Comparison of ENCODE assay signal across 1 cellular context in the genomic region with DNA sequence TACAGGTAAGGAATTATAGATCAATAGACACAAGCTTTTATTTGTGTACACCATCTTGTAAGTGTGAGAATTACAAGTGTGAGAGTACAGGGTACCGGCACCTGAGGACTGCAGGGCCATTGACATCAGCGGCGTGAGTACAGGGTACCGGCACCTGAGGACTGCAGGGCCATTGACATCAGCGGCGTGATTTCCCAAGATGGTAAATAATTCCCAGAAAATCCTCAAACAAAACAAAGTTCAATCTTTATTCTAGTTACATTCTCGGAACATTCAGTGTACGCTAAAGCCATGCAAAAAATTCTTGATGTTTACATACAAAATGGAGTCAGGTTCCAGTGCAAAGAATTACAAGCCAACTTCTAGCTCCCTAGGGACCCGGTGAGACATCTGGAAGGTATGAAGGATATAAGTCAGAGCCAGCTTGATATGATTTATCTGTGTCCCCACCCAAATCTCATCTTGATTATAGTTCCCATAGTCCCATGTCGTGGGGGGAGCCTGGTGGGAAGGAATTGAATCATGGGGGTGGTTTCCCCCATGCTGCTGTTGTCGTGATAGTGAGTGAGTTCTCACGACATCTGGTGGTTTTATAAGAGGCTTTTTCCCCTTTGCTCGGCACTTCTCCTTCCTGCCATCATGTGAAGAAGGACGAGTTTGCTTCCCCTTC.
TF ChIP-seq lines count a peak whose summit lies in the region.

No MANE protein-coding gene starts in this region.

TF ChIP-seq in HepG2, 621 proteins besides CTCF, POLR2A, EP300 and RAD21 (continued from another document and continues in another):
- peak; percentile 45; the same call in 1 of the 2 replicates for TF ChIP-seq ELF1 (CRISPR knock-in tag; IDR thresholded peaks at IDR 0.05)
- TF ChIP-seq IRF2 (CRISPR knock-in tag; IDR thresholded peaks at IDR 0.05) = peak; percentile 42; the same call in 1 of the 2 replicates
- TF ChIP-seq, protein P1, sequence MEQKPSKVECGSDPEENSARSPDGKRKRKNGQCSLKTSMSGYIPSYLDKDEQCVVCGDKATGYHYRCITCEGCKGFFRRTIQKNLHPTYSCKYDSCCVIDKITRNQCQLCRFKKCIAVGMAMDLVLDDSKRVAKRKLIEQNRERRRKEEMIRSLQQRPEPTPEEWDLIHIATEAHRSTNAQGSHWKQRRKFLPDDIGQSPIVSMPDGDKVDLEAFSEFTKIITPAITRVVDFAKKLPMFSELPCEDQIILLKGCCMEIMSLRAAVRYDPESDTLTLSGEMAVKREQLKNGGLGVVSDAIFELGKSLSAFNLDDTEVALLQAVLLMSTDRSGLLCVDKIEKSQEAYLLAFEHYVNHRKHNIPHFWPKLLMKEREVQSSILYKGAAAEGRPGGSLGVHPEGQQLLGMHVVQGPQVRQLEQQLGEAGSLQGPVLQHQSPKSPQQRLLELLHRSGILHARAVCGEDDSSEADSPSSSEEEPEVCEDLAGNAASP (CRISPR knock-in tag; IDR thresholded peaks at IDR 0.05; ENCODE audit: borderline replicate concordance) = peak; percentile 68; the same call in 1 of the 2 replicates
- TF ChIP-seq, protein P2, sequence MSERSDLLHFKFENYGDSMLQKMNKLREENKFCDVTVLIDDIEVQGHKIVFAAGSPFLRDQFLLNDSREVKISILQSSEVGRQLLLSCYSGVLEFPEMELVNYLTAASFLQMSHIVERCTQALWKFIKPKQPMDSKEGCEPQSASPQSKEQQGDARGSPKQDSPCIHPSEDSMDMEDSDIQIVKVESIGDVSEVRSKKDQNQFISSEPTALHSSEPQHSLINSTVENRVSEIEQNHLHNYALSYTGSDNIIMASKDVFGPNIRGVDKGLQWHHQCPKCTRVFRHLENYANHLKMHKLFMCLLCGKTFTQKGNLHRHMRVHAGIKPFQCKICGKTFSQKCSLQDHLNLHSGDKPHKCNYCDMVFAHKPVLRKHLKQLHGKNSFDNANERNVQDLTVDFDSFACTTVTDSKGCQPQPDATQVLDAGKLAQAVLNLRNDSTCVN (CRISPR knock-in tag; IDR thresholded peaks at IDR 0.05; ENCODE audit: borderline replicate concordance) = no peak
- 0 out of 2 replicates have a peak, but pooled peaks have one; percentile 34 for TF ChIP-seq MIER3 (CRISPR knock-in tag; IDR thresholded peaks at IDR 0.05; ENCODE audit: borderline replicate concordance)
- TF ChIP-seq, protein P3, sequence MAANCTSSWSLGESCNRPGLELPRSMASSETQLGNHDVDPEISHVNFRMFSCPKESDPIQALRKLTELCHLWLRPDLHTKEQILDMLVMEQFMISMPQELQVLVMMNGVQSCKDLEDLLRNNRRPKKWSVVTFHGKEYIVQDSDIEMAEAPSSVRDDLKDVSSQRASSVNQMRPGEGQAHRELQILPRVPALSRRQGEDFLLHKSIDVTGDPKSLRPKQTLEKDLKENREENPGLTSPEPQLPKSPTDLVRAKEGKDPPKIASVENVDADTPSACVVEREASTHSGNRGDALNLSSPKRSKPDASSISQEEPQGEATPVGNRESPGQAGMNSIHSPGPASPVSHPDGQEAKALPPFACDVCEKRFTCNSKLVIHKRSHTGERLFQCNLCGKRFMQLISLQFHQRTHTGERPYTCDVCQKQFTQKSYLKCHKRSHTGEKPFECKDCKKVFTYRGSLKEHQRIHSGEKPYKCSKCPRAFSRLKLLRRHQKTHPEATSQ (CRISPR knock-in tag; IDR thresholded peaks at IDR 0.05; ENCODE audit: borderline replicate concordance) = peak; percentile 93; the same call in 1 of the 2 replicates
- TF ChIP-seq CREM (IDR thresholded peaks at IDR 0.05) = peak; percentile 52
- TF ChIP-seq CREM (CRISPR knock-in tag; IDR thresholded peaks at IDR 0.05) = no peak
- TF ChIP-seq NCOA2 (CRISPR knock-in tag; IDR thresholded peaks at IDR 0.05) = peak; percentile 89
- TF ChIP-seq ZBTB42 (CRISPR knock-in tag; IDR thresholded peaks at IDR 0.05) = 0 out of 2 replicates have a peak, but pooled peaks have one; percentile 22
- peak; percentile 89 for TF ChIP-seq FOXA3 (CRISPR knock-in tag; IDR thresholded peaks at IDR 0.05)
- TF ChIP-seq ZNF350 (CRISPR knock-in tag; IDR thresholded peaks at IDR 0.05; ENCODE audit: borderline replicate concordance, low read depth) = 0 out of 2 replicates have a peak, but pooled peaks have one; percentile 46
- TF ChIP-seq SALL1 (CRISPR knock-in tag; IDR thresholded peaks at IDR 0.05) = peak; percentile 92
- peak; percentile 75 for TF ChIP-seq BHLHE40 (IDR thresholded peaks at IDR 0.05; ENCODE audit: low read length)
- TF ChIP-seq, protein P4, sequence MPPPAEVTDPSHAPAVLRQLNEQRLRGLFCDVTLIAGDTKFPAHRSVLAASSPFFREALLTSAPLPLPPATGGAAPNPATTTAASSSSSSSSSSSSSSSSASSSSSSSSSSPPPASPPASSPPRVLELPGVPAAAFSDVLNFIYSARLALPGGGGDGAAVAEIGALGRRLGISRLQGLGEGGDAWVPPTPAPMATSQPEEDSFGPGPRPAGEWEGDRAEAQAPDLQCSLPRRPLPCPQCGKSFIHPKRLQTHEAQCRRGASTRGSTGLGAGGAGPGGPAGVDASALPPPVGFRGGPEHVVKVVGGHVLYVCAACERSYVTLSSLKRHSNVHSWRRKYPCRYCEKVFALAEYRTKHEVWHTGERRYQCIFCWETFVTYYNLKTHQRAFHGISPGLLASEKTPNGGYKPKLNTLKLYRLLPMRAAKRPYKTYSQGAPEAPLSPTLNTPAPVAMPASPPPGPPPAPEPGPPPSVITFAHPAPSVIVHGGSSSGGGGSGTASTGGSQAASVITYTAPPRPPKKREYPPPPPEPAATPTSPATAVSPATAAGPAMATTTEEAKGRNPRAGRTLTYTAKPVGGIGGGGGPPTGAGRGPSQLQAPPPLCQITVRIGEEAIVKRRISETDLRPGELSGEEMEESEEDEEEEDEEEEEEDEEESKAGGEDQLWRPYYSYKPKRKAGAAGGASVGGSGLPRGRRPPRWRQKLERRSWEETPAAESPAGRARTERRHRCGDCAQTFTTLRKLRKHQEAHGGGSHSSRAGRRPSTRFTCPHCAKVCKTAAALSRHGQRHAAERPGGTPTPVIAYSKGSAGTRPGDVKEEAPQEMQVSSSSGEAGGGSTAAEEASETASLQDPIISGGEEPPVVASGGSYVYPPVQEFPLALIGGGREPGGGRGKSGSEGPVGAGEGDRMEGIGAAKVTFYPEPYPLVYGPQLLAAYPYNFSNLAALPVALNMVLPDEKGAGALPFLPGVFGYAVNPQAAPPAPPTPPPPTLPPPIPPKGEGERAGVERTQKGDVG (CRISPR knock-in tag; IDR thresholded peaks at IDR 0.05; ENCODE audit: borderline replicate concordance) = 0 out of 2 replicates have a peak, but pooled peaks have one; percentile 62
- peak; percentile 46; the same call in 1 of the 2 replicates for TF ChIP-seq SIX4 (CRISPR knock-in tag; IDR thresholded peaks at IDR 0.05)
- TF ChIP-seq FOXK2 (IDR thresholded peaks at IDR 0.05) = peak; percentile 15; the same call in 1 of the 2 replicates
- TF ChIP-seq, protein P5, sequence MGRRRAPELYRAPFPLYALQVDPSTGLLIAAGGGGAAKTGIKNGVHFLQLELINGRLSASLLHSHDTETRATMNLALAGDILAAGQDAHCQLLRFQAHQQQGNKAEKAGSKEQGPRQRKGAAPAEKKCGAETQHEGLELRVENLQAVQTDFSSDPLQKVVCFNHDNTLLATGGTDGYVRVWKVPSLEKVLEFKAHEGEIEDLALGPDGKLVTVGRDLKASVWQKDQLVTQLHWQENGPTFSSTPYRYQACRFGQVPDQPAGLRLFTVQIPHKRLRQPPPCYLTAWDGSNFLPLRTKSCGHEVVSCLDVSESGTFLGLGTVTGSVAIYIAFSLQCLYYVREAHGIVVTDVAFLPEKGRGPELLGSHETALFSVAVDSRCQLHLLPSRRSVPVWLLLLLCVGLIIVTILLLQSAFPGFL (CRISPR knock-in tag; IDR thresholded peaks at IDR 0.05) = no peak
- TF ChIP-seq RXRA (CRISPR knock-in tag; IDR thresholded peaks at IDR 0.05) = peak; percentile 60; the same call in 1 of the 2 replicates
- peak; percentile 69 for TF ChIP-seq TOPORS (CRISPR knock-in tag; IDR thresholded peaks at IDR 0.05)
- peak; percentile 54 for TF ChIP-seq ERF (CRISPR knock-in tag; IDR thresholded peaks at IDR 0.05)
- TF ChIP-seq ZNF205 (CRISPR knock-in tag; IDR thresholded peaks at IDR 0.05) = 0 out of 2 replicates have a peak, but pooled peaks have one; percentile 17
- TF ChIP-seq KLF16 (CRISPR knock-in tag; IDR thresholded peaks at IDR 0.05) = 0 out of 4 replicates have a peak, but pooled peaks of 1 of the 2 experiments have one; percentile 61
- peak; percentile 85 for TF ChIP-seq SOX5 (CRISPR knock-in tag; IDR thresholded peaks at IDR 0.05; ENCODE audit: borderline replicate concordance)
- TF ChIP-seq MEF2D (CRISPR knock-in tag; IDR thresholded peaks at IDR 0.05) = peak; percentile 79; the same call in 1 of the 2 replicates
- TF ChIP-seq, protein P6, sequence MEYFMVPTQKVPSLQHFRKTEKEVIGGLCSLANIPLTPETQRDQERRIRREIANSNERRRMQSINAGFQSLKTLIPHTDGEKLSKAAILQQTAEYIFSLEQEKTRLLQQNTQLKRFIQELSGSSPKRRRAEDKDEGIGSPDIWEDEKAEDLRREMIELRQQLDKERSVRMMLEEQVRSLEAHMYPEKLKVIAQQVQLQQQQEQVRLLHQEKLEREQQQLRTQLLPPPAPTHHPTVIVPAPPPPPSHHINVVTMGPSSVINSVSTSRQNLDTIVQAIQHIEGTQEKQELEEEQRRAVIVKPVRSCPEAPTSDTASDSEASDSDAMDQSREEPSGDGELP (IDR thresholded peaks at IDR 0.05; ENCODE audit: borderline replicate concordance, low read depth) = peak; percentile 30; the same call in 1 of the 2 replicates
- no peak for TF ChIP-seq CCDC6 (CRISPR knock-in tag; IDR thresholded peaks at IDR 0.05)
- 0 out of 2 replicates have a peak, but pooled peaks have one; percentile 46 for TF ChIP-seq ZFP36L1 (CRISPR knock-in tag; IDR thresholded peaks at IDR 0.05)
- TF ChIP-seq HMG20B (CRISPR knock-in tag; conservative IDR thresholded peaks at IDR 0.05) = peak; percentile 58
- no peak for TF ChIP-seq FOXP1 (IDR thresholded peaks at IDR 0.05)
- peak; percentile 85 for TF ChIP-seq FOXP1 (CRISPR knock-in tag; IDR thresholded peaks at IDR 0.05)
- TF ChIP-seq, protein P7, sequence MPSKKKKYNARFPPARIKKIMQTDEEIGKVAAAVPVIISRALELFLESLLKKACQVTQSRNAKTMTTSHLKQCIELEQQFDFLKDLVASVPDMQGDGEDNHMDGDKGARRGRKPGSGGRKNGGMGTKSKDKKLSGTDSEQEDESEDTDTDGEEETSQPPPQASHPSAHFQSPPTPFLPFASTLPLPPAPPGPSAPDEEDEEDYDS (CRISPR knock-in tag; IDR thresholded peaks at IDR 0.05) = 0 out of 2 replicates have a peak, but pooled peaks have one; percentile 19
- peak; percentile 63 for TF ChIP-seq FOSL2 (CRISPR knock-in tag; IDR thresholded peaks at IDR 0.05)
- TF ChIP-seq ZFY (CRISPR knock-in tag; IDR thresholded peaks at IDR 0.05) = peak; percentile 36; the same call in 1 of the 2 replicates
- TF ChIP-seq ZSCAN31 (CRISPR knock-in tag; IDR thresholded peaks at IDR 0.05; ENCODE audit: low read depth) = 0 out of 2 replicates have a peak, but pooled peaks have one; percentile 30
- TF ChIP-seq ZNF331 (CRISPR knock-in tag; IDR thresholded peaks at IDR 0.05) = no peak
- TF ChIP-seq, protein P8, sequence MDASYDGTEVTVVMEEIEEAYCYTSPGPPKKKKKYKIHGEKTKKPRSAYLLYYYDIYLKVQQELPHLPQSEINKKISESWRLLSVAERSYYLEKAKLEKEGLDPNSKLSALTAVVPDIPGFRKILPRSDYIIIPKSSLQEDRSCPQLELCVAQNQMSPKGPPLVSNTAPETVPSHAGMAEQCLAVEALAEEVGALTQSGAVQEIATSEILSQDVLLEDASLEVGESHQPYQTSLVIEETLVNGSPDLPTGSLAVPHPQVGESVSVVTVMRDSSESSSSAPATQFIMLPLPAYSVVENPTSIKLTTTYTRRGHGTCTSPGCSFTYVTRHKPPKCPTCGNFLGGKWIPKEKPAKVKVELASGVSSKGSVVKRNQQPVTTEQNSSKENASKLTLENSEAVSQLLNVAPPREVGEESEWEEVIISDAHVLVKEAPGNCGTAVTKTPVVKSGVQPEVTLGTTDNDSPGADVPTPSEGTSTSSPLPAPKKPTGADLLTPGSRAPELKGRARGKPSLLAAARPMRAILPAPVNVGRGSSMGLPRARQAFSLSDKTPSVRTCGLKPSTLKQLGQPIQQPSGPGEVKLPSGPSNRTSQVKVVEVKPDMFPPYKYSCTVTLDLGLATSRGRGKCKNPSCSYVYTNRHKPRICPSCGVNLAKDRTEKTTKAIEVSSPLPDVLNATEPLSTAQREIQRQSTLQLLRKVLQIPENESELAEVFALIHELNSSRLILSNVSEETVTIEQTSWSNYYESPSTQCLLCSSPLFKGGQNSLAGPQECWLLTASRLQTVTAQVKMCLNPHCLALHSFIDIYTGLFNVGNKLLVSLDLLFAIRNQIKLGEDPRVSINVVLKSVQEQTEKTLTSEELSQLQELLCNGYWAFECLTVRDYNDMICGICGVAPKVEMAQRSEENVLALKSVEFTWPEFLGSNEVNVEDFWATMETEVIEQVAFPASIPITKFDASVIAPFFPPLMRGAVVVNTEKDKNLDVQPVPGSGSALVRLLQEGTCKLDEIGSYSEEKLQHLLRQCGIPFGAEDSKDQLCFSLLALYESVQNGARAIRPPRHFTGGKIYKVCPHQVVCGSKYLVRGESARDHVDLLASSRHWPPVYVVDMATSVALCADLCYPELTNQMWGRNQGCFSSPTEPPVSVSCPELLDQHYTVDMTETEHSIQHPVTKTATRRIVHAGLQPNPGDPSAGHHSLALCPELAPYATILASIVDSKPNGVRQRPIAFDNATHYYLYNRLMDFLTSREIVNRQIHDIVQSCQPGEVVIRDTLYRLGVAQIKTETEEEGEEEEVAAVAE (CRISPR knock-in tag; IDR thresholded peaks at IDR 0.05; ENCODE audit: borderline replicate concordance) = 0 out of 2 replicates have a peak, but pooled peaks have one; percentile 11
- TF ChIP-seq REL (CRISPR knock-in tag; conservative IDR thresholded peaks at IDR 0.05) = no peak
- TF ChIP-seq, protein P9, sequence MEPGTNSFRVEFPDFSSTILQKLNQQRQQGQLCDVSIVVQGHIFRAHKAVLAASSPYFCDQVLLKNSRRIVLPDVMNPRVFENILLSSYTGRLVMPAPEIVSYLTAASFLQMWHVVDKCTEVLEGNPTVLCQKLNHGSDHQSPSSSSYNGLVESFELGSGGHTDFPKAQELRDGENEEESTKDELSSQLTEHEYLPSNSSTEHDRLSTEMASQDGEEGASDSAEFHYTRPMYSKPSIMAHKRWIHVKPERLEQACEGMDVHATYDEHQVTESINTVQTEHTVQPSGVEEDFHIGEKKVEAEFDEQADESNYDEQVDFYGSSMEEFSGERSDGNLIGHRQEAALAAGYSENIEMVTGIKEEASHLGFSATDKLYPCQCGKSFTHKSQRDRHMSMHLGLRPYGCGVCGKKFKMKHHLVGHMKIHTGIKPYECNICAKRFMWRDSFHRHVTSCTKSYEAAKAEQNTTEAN (CRISPR knock-in tag; conservative IDR thresholded peaks at IDR 0.05) = peak; percentile 92
- TF ChIP-seq PITX1 (CRISPR knock-in tag; IDR thresholded peaks at IDR 0.05) = peak; percentile 77
- peak; percentile 86 for TF ChIP-seq SIX1 (CRISPR knock-in tag; IDR thresholded peaks at IDR 0.05; ENCODE audit: borderline replicate concordance)
- TF ChIP-seq TBX3 (IDR thresholded peaks at IDR 0.05; ENCODE audit: borderline replicate concordance) = no peak
- TF ChIP-seq, protein P10, sequence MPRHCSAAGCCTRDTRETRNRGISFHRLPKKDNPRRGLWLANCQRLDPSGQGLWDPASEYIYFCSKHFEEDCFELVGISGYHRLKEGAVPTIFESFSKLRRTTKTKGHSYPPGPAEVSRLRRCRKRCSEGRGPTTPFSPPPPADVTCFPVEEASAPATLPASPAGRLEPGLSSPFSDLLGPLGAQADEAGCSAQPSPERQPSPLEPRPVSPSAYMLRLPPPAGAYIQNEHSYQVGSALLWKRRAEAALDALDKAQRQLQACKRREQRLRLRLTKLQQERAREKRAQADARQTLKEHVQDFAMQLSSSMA (CRISPR knock-in tag; IDR thresholded peaks at IDR 0.05) = no peak
- TF ChIP-seq POLR2AphosphoS5 (IDR thresholded peaks at IDR 0.05; ENCODE audit: low read depth, low read length) = no peak
- 0 out of 2 replicates have a peak, but pooled peaks have one; percentile 17 for TF ChIP-seq ZSCAN21 (CRISPR knock-in tag; IDR thresholded peaks at IDR 0.05; ENCODE audit: borderline replicate concordance)
- no peak for TF ChIP-seq ZNF878 (CRISPR knock-in tag; IDR thresholded peaks at IDR 0.05)
